1 cellular context compared by ENCODE assay signal in the genomic region with DNA sequence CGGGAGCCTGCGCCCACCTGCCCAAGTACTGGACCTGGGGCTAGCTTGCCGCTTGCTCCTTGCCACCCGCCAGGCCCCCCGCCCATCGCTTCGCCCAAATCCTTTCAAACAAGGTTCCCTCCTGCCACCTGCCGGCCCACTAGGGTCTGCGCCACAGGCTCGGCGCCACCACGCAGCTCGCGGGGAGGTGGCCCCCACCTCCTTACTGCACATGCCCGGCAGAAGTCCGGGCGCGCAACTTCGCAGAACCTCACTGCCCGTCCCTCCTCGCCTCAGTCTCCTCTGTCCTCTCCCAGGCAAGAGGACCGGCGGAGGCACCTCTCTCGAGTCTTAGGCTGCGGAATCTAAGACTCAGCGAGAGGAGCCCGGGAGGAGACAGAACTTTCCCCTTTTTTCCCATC.
TF ChIP-seq lines count a peak whose summit lies in the region.

No MANE protein-coding gene starts in this region.

TF ChIP-seq in GM23338, 12 proteins besides CTCF, POLR2A, EP300 and RAD21 (continued from another document):
- TF ChIP-seq STAT1 (IDR thresholded peaks at IDR 0.05; ENCODE audit: unreplicated experiment) (no peak), EZH2 (IDR thresholded peaks at IDR 0.05; ENCODE audit: low read depth, unreplicated experiment) (no peak), NANOG (IDR thresholded peaks at IDR 0.05; ENCODE audit: borderline replicate concordance) (no peak), ZNF331 (CRISPR knock-in tag; IDR thresholded peaks at IDR 0.05; ENCODE audit: low read depth) (no peak), POLR2AphosphoS5 (IDR thresholded peaks at IDR 0.05; ENCODE audit: low read depth) (no peak)
- TF ChIP-seq, protein P1, sequence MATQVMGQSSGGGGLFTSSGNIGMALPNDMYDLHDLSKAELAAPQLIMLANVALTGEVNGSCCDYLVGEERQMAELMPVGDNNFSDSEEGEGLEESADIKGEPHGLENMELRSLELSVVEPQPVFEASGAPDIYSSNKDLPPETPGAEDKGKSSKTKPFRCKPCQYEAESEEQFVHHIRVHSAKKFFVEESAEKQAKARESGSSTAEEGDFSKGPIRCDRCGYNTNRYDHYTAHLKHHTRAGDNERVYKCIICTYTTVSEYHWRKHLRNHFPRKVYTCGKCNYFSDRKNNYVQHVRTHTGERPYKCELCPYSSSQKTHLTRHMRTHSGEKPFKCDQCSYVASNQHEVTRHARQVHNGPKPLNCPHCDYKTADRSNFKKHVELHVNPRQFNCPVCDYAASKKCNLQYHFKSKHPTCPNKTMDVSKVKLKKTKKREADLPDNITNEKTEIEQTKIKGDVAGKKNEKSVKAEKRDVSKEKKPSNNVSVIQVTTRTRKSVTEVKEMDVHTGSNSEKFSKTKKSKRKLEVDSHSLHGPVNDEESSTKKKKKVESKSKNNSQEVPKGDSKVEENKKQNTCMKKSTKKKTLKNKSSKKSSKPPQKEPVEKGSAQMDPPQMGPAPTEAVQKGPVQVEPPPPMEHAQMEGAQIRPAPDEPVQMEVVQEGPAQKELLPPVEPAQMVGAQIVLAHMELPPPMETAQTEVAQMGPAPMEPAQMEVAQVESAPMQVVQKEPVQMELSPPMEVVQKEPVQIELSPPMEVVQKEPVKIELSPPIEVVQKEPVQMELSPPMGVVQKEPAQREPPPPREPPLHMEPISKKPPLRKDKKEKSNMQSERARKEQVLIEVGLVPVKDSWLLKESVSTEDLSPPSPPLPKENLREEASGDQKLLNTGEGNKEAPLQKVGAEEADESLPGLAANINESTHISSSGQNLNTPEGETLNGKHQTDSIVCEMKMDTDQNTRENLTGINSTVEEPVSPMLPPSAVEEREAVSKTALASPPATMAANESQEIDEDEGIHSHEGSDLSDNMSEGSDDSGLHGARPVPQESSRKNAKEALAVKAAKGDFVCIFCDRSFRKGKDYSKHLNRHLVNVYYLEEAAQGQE (IDR thresholded peaks at IDR 0.05; ENCODE audit: unreplicated experiment): no peak
